1 cellular context compared by ENCODE assay signal in the genomic region with DNA sequence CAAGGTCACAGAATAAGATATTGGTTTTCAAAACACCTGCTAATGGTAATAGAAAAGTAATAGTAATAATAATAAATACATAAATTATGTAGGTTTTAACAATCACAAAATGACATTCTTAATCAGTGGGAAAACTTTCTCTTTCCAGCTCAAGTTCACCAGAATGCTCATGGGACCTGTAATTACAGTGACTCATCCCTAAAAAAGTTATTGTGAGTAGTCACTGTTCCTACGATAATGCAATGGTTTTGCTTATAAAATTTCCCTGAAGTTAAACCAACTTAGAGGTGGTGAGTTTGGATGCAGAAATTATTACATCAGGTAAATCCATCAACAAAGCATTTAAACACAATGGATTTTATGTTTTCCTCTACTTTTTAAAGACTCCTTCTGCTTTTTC.
TF ChIP-seq lines count a peak whose summit lies in the region.

No MANE protein-coding gene starts in this region.

TF ChIP-seq in IMR-90, 13 proteins besides CTCF, POLR2A, EP300 and RAD21 (continued from another document):
- TF ChIP-seq, protein P1, sequence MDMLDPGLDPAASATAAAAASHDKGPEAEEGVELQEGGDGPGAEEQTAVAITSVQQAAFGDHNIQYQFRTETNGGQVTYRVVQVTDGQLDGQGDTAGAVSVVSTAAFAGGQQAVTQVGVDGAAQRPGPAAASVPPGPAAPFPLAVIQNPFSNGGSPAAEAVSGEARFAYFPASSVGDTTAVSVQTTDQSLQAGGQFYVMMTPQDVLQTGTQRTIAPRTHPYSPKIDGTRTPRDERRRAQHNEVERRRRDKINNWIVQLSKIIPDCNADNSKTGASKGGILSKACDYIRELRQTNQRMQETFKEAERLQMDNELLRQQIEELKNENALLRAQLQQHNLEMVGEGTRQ (IDR thresholded peaks at IDR 0.05; ENCODE audit: low read depth, low read length): no peak
- TF ChIP-seq RFX5 (IDR thresholded peaks at IDR 0.05; ENCODE audit: low read depth, low read length) (no peak), BHLHE40 (IDR thresholded peaks at IDR 0.05; ENCODE audit: low read depth, low read length) (no peak), RCOR1 (IDR thresholded peaks at IDR 0.05; ENCODE audit: insufficient replicate concordance, low read length) (no peak)
- TF ChIP-seq, protein P2, sequence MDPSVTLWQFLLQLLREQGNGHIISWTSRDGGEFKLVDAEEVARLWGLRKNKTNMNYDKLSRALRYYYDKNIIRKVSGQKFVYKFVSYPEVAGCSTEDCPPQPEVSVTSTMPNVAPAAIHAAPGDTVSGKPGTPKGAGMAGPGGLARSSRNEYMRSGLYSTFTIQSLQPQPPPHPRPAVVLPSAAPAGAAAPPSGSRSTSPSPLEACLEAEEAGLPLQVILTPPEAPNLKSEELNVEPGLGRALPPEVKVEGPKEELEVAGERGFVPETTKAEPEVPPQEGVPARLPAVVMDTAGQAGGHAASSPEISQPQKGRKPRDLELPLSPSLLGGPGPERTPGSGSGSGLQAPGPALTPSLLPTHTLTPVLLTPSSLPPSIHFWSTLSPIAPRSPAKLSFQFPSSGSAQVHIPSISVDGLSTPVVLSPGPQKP (IDR thresholded peaks at IDR 0.05; ENCODE audit: borderline replicate concordance, low read depth, low read length): no peak
